ENCODE assay signal across 1 cellular context in the genomic region with DNA sequence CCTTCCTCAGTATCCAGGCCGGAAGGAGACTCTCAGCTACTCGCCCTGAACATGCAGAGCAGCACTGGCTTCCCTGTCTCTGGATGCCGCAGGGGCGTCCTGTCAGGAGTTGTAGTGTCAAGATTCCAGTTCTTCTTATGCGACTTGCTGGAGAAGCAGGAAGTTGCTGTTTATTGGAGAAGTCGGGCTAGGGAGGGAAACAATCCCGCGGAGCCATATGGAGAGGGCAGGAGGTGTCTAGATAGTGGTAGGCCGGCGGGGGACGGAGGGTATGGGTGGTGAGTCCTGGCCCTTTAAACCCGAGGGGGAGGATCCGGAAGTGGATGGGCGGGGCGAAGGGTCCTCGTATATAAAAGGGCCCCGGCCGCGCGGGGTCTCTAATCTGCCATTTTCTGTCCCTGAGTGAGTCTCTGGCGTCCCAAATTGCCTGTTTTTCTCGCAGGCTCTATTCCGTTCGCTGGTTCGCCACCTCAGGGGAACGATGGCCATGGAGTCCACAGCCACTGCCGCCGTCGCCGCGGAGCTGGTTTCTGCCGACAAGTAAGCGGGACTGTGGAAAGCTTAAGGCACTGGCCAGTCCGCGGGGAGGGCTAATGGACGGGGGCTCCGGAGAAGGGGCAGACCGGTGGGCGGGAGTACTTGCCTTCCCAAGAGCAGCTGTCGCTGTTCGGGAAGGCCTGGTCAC.
A peak's percentile ranks its signal among the peaks of the same experiment; 100 is the strongest.
TF ChIP-seq lines count a peak whose summit lies in the region.

A gene with protein sequence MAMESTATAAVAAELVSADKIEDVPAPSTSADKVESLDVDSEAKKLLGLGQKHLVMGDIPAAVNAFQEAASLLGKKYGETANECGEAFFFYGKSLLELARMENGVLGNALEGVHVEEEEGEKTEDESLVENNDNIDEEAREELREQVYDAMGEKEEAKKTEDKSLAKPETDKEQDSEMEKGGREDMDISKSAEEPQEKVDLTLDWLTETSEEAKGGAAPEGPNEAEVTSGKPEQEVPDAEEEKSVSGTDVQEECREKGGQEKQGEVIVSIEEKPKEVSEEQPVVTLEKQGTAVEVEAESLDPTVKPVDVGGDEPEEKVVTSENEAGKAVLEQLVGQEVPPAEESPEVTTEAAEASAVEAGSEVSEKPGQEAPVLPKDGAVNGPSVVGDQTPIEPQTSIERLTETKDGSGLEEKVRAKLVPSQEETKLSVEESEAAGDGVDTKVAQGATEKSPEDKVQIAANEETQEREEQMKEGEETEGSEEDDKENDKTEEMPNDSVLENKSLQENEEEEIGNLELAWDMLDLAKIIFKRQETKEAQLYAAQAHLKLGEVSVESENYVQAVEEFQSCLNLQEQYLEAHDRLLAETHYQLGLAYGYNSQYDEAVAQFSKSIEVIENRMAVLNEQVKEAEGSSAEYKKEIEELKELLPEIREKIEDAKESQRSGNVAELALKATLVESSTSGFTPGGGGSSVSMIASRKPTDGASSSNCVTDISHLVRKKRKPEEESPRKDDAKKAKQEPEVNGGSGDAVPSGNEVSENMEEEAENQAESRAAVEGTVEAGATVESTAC (plus strand): TSS at position 376 of the 685 bp plus-strand sequence. CDS start 106 bp downstream, at position 482.

TF ChIP-seq in GM12878, 131 proteins besides CTCF, POLR2A, EP300 and RAD21 (continued from another document and continues in another):
- TF ChIP-seq, protein P1, sequence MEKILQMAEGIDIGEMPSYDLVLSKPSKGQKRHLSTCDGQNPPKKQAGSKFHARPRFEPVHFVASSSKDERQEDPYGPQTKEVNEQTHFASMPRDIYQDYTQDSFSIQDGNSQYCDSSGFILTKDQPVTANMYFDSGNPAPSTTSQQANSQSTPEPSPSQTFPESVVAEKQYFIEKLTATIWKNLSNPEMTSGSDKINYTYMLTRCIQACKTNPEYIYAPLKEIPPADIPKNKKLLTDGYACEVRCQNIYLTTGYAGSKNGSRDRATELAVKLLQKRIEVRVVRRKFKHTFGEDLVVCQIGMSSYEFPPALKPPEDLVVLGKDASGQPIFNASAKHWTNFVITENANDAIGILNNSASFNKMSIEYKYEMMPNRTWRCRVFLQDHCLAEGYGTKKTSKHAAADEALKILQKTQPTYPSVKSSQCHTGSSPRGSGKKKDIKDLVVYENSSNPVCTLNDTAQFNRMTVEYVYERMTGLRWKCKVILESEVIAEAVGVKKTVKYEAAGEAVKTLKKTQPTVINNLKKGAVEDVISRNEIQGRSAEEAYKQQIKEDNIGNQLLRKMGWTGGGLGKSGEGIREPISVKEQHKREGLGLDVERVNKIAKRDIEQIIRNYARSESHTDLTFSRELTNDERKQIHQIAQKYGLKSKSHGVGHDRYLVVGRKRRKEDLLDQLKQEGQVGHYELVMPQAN (conservative IDR thresholded peaks at IDR 0.05): peak; percentile 74
- TF ChIP-seq TCF12 (IDR thresholded peaks at IDR 0.05; ENCODE audit: low read depth, low read length) (0 out of 2 replicates have a peak, but pooled peaks have one; percentile 45), BACH1 (IDR thresholded peaks at IDR 0.05; ENCODE audit: borderline replicate concordance) (no peak), GABPA (IDR thresholded peaks at IDR 0.05; ENCODE audit: low read depth) (peak; percentile 81), PML (IDR thresholded peaks at IDR 0.05; ENCODE audit: low read length) (peak; percentile 98), MYC (IDR thresholded peaks at IDR 0.05; ENCODE audit: insufficient read depth, insufficient read length, insufficient replicate concordance, low read length, severe bottlenecking) (no peak), NFIC (IDR thresholded peaks at IDR 0.05; ENCODE audit: low read depth, low read length) (no peak), CREB1 (IDR thresholded peaks at IDR 0.05; ENCODE audit: low read depth) (no peak), CHD1 (IDR thresholded peaks at IDR 0.05; ENCODE audit: low read depth, low read length) (peak; percentile 80; the same call in 1 of the 2 replicates), ZNF207 (IDR thresholded peaks at IDR 0.05; ENCODE audit: borderline replicate concordance) (peak; percentile 83; the same call in 1 of the 2 replicates), SREBF1 (IDR thresholded peaks at IDR 0.05; ENCODE audit: low read length) (no peak), JUNB (IDR thresholded peaks at IDR 0.05) (no peak), DPF2 (IDR thresholded peaks at IDR 0.05) (no peak), MYB (IDR thresholded peaks at IDR 0.05; ENCODE audit: borderline replicate concordance, low read depth, low read length) (no peak), SMAD5 (IDR thresholded peaks at IDR 0.05; ENCODE audit: low read depth) (peak; percentile 98), SMAD1 (IDR thresholded peaks at IDR 0.05; ENCODE audit: low read depth, partially characterized antibody) (peak; percentile 67), NBN (IDR thresholded peaks at IDR 0.05) (peak; percentile 84; the same call in 1 of the 2 replicates), ZNF384 (IDR thresholded peaks at IDR 0.05; ENCODE audit: borderline replicate concordance, low read depth, low read length) (no peak), RBBP5 (conservative IDR thresholded peaks at IDR 0.05) (no peak), NR2C1 (IDR thresholded peaks at IDR 0.05) (no peak), YY1 (IDR thresholded peaks at IDR 0.05; ENCODE audit: low read depth, low read length) (peak; percentile 90; the same call in 1 of the 2 replicates), RAD51 (IDR thresholded peaks at IDR 0.05) (no peak), NR2C2 (IDR thresholded peaks at IDR 0.05; ENCODE audit: borderline replicate concordance, control insufficient read depth, insufficient read length, low read depth) (no peak), TAF1 (IDR thresholded peaks at IDR 0.05; ENCODE audit: borderline replicate concordance, low read depth, low read length) (peak; percentile 92), HDAC6 (IDR thresholded peaks at IDR 0.05; ENCODE audit: unreplicated experiment) (peak; percentile 87), POLR2AphosphoS2 (IDR thresholded peaks at IDR 0.05; ENCODE audit: low read depth, low read length) (peak; percentile 96), ZNF622 (IDR thresholded peaks at IDR 0.05) (no peak), BMI1 (IDR thresholded peaks at IDR 0.05; ENCODE audit: borderline replicate concordance) (no peak), POU2F2 (IDR thresholded peaks at IDR 0.05; ENCODE audit: borderline replicate concordance, low read depth, low read length) (peak; percentile 94), SPI1 (IDR thresholded peaks at IDR 0.05; ENCODE audit: borderline replicate concordance, insufficient read depth, low read depth, low read length) (no peak; the same call in 1 of the 2 replicates), SMC3 (IDR thresholded peaks at IDR 0.05; ENCODE audit: borderline replicate concordance, low read length) (no peak), MEF2B (IDR thresholded peaks at IDR 0.05; ENCODE audit: partially characterized antibody, poor library complexity, severe bottlenecking) (peak; percentile 8), NFYA (IDR thresholded peaks at IDR 0.05; ENCODE audit: borderline replicate concordance, low read depth, low read length) (no peak)
- TF ChIP-seq, protein P2, sequence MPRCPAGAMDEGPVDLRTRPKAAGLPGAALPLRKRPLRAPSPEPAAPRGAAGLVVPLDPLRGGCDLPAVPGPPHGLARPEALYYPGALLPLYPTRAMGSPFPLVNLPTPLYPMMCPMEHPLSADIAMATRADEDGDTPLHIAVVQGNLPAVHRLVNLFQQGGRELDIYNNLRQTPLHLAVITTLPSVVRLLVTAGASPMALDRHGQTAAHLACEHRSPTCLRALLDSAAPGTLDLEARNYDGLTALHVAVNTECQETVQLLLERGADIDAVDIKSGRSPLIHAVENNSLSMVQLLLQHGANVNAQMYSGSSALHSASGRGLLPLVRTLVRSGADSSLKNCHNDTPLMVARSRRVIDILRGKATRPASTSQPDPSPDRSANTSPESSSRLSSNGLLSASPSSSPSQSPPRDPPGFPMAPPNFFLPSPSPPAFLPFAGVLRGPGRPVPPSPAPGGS (IDR thresholded peaks at IDR 0.05; ENCODE audit: borderline replicate concordance, insufficient read depth, low read depth, low read length, poor library complexity, severe bottlenecking): no peak
- TF ChIP-seq, protein P3, sequence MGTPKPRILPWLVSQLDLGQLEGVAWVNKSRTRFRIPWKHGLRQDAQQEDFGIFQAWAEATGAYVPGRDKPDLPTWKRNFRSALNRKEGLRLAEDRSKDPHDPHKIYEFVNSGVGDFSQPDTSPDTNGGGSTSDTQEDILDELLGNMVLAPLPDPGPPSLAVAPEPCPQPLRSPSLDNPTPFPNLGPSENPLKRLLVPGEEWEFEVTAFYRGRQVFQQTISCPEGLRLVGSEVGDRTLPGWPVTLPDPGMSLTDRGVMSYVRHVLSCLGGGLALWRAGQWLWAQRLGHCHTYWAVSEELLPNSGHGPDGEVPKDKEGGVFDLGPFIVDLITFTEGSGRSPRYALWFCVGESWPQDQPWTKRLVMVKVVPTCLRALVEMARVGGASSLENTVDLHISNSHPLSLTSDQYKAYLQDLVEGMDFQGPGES (IDR thresholded peaks at IDR 0.05): no peak
- TF ChIP-seq, protein P4, sequence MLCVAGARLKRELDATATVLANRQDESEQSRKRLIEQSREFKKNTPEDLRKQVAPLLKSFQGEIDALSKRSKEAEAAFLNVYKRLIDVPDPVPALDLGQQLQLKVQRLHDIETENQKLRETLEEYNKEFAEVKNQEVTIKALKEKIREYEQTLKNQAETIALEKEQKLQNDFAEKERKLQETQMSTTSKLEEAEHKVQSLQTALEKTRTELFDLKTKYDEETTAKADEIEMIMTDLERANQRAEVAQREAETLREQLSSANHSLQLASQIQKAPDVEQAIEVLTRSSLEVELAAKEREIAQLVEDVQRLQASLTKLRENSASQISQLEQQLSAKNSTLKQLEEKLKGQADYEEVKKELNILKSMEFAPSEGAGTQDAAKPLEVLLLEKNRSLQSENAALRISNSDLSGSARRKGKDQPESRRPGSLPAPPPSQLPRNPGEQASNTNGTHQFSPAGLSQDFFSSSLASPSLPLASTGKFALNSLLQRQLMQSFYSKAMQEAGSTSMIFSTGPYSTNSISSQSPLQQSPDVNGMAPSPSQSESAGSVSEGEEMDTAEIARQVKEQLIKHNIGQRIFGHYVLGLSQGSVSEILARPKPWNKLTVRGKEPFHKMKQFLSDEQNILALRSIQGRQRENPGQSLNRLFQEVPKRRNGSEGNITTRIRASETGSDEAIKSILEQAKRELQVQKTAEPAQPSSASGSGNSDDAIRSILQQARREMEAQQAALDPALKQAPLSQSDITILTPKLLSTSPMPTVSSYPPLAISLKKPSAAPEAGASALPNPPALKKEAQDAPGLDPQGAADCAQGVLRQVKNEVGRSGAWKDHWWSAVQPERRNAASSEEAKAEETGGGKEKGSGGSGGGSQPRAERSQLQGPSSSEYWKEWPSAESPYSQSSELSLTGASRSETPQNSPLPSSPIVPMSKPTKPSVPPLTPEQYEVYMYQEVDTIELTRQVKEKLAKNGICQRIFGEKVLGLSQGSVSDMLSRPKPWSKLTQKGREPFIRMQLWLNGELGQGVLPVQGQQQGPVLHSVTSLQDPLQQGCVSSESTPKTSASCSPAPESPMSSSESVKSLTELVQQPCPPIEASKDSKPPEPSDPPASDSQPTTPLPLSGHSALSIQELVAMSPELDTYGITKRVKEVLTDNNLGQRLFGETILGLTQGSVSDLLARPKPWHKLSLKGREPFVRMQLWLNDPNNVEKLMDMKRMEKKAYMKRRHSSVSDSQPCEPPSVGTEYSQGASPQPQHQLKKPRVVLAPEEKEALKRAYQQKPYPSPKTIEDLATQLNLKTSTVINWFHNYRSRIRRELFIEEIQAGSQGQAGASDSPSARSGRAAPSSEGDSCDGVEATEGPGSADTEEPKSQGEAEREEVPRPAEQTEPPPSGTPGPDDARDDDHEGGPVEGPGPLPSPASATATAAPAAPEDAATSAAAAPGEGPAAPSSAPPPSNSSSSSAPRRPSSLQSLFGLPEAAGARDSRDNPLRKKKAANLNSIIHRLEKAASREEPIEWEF (IDR thresholded peaks at IDR 0.05; ENCODE audit: insufficient replicate concordance, low read depth, low read length): no peak
- TF ChIP-seq, protein P5, sequence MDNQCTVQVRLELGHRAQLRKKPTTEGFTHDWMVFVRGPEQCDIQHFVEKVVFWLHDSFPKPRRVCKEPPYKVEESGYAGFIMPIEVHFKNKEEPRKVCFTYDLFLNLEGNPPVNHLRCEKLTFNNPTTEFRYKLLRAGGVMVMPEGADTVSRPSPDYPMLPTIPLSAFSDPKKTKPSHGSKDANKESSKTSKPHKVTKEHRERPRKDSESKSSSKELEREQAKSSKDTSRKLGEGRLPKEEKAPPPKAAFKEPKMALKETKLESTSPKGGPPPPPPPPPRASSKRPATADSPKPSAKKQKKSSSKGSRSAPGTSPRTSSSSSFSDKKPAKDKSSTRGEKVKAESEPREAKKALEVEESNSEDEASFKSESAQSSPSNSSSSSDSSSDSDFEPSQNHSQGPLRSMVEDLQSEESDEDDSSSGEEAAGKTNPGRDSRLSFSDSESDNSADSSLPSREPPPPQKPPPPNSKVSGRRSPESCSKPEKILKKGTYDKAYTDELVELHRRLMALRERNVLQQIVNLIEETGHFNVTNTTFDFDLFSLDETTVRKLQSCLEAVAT (IDR thresholded peaks at IDR 0.05): peak; percentile 76
- TF ChIP-seq, protein P6, sequence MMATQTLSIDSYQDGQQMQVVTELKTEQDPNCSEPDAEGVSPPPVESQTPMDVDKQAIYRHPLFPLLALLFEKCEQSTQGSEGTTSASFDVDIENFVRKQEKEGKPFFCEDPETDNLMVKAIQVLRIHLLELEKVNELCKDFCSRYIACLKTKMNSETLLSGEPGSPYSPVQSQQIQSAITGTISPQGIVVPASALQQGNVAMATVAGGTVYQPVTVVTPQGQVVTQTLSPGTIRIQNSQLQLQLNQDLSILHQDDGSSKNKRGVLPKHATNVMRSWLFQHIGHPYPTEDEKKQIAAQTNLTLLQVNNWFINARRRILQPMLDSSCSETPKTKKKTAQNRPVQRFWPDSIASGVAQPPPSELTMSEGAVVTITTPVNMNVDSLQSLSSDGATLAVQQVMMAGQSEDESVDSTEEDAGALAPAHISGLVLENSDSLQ (IDR thresholded peaks at IDR 0.05): 0 out of 2 replicates have a peak, but pooled peaks have one; percentile 7
- TF ChIP-seq, protein P7, sequence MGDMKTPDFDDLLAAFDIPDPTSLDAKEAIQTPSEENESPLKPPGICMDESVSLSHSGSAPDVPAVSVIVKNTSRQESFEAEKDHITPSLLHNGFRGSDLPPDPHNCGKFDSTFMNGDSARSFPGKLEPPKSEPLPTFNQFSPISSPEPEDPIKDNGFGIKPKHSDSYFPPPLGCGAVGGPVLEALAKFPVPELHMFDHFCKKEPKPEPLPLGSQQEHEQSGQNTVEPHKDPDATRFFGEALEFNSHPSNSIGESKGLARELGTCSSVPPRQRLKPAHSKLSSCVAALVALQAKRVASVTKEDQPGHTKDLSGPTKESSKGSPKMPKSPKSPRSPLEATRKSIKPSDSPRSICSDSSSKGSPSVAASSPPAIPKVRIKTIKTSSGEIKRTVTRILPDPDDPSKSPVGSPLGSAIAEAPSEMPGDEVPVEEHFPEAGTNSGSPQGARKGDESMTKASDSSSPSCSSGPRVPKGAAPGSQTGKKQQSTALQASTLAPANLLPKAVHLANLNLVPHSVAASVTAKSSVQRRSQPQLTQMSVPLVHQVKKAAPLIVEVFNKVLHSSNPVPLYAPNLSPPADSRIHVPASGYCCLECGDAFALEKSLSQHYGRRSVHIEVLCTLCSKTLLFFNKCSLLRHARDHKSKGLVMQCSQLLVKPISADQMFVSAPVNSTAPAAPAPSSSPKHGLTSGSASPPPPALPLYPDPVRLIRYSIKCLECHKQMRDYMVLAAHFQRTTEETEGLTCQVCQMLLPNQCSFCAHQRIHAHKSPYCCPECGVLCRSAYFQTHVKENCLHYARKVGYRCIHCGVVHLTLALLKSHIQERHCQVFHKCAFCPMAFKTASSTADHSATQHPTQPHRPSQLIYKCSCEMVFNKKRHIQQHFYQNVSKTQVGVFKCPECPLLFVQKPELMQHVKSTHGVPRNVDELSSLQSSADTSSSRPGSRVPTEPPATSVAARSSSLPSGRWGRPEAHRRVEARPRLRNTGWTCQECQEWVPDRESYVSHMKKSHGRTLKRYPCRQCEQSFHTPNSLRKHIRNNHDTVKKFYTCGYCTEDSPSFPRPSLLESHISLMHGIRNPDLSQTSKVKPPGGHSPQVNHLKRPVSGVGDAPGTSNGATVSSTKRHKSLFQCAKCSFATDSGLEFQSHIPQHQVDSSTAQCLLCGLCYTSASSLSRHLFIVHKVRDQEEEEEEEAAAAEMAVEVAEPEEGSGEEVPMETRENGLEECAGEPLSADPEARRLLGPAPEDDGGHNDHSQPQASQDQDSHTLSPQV (IDR thresholded peaks at IDR 0.05): no peak
